ENCODE assay signal across 26 cellular contexts in genomic region chr17:65848751-65849150, GRCh38.
"Had no signal": no experiment of that assay in that cellular context is flagged by ENCODE, and none has a peak within 500 bp of the region (broad histone marks: within the 10 kb centered on the region; RNA-seq: fewer than 3 reads in every experiment).

No MANE protein-coding gene starts in this region.

- H3K4me3 Mint-ChIP-seq: activated CD4-positive, alpha-beta memory T cell treated with anti-CD3 and anti-CD28 coated beads, Interleukin-2, amount 10 ng/mL, durations not matched to agents 7 days and 5 days; activated naive CD4-positive, alpha-beta T cell treated with anti-CD3 and anti-CD28 coated beads, Interleukin-2, amount 10 ng/mL, durations not matched to agents 7 days and 5 days; activated naive CD8-positive, alpha-beta T cell treated with anti-CD3 and anti-CD28 coated beads for 36 hours; activated T-cell treated with anti-CD3 and anti-CD28 coated beads, Interleukin-2, amount 50 U/mL, for 72 hours had no signal

- H3K4me1 Mint-ChIP-seq: activated naive CD4-positive, alpha-beta T cell treated with anti-CD3 and anti-CD28 coated beads, Interleukin-2, amount 10 ng/mL, durations not matched to agents 7 days and 5 days; activated naive CD8-positive, alpha-beta T cell treated with anti-CD3 and anti-CD28 coated beads for 36 hours had no signal

- H3K9me3 Mint-ChIP-seq: activated CD4-positive, alpha-beta memory T cell treated with anti-CD3 and anti-CD28 coated beads, Interleukin-2, amount 10 ng/mL, durations not matched to agents 7 days and 5 days; activated naive CD4-positive, alpha-beta T cell treated with anti-CD3 and anti-CD28 coated beads, Interleukin-2, amount 10 ng/mL, durations not matched to agents 7 days and 5 days; activated naive CD8-positive, alpha-beta T cell treated with anti-CD3 and anti-CD28 coated beads for 36 hours; activated T-helper 2 cell treated with anti-CD3 and anti-CD28 coated beads, Interferon-gamma antibody, Interleukin-2, Interleukin-4, amounts not matched to agents 10 μg/mL and 5 μg/mL and 100 μg/mL, durations not matched to agents 14 hours and 24 hours and 36 hours had no signal

- H3K36me3 Mint-ChIP-seq: activated naive CD4-positive, alpha-beta T cell treated with anti-CD3 and anti-CD28 coated beads, Interleukin-2, amount 10 ng/mL, durations not matched to agents 7 days and 5 days; activated naive CD8-positive, alpha-beta T cell treated with anti-CD3 and anti-CD28 coated beads for 36 hours had no signal

- H3K9me3 ChIP-seq: breast epithelium had no signal

- H3K27me3 Mint-ChIP-seq: activated naive CD4-positive, alpha-beta T cell treated with anti-CD3 and anti-CD28 coated beads, Interleukin-2, amount 10 ng/mL, durations not matched to agents 7 days and 5 days; activated naive CD8-positive, alpha-beta T cell treated with anti-CD3 and anti-CD28 coated beads for 36 hours had no signal

- H3K27ac Mint-ChIP-seq: activated CD4-positive, alpha-beta memory T cell treated with anti-CD3 and anti-CD28 coated beads, Interleukin-2, amount 10 ng/mL, durations not matched to agents 7 days and 5 days; activated naive CD4-positive, alpha-beta T cell treated with anti-CD3 and anti-CD28 coated beads, Interleukin-2, amount 10 ng/mL, durations not matched to agents 7 days and 5 days; activated naive CD8-positive, alpha-beta T cell treated with anti-CD3 and anti-CD28 coated beads for 36 hours; activated T-cell treated with anti-CD3 and anti-CD28 coated beads, Interleukin-2, amount 50 U/mL, for 72 hours; activated T-helper 2 cell treated with anti-CD3 and anti-CD28 coated beads, Interferon-gamma antibody, Interleukin-2, Interleukin-4, amounts not matched to agents 10 μg/mL and 5 μg/mL and 100 μg/mL, durations not matched to agents 14 hours and 24 hours and 36 hours had no signal

- H3K4me3 ChIP-seq: breast epithelium, SK-N-MC had no signal

- H3K27ac ChIP-seq: breast epithelium, SK-N-MC, VCaP had no signal

- H3K36me3 ChIP-seq: breast epithelium had no signal

- ATAC-seq: activated T-cell treated with anti-CD3 and anti-CD28 coated beads, Interleukin-2, amount 50 U/mL, for 72 hours; Panc1; Right ventricle myocardium inferior had no signal

- H3K27me3 ChIP-seq: breast epithelium had no signal

- DNase-seq: activated CD4-positive, alpha-beta memory T cell treated with anti-CD3 and anti-CD28 coated beads, Interleukin-2, amount 10 ng/mL, durations not matched to agents 7 days and 5 days; activated CD4-positive, alpha-beta T cell treated with anti-CD3 and anti-CD28 coated beads, Interleukin-2, amount 50 U/mL, for 1 hour; activated CD4-positive, CD25-positive, alpha-beta regulatory T cell; activated CD8-positive, alpha-beta memory T cell treated with anti-CD3 and anti-CD28 coated beads, Interleukin-2, amount 50 U/mL, for 4 hours; activated gamma-delta T cell treated with Interleukin-2 at 50 U/mL for 16 hours; activated naive CD4-positive, alpha-beta T cell treated with anti-CD3 and anti-CD28 coated beads, Interleukin-2, amount 10 ng/mL, durations not matched to agents 7 days and 5 days; activated naive CD8-positive, alpha-beta T cell treated with anti-CD3 and anti-CD28 coated beads for 36 hours; activated T-cell treated with anti-CD3 and anti-CD28 coated beads, Interleukin-2, amount 50 U/mL, for 72 hours; caudate nucleus; MM.1S; NCI-H146; NCI-H1930; NCI-H2171; NCI-H2227 treated with DMSO at 0.1 percent for 48 hours; NCI-H446 treated with DMSO at 0.1 percent for 48 hours; NCI-H526 treated with DMSO at 0.1 percent for 48 hours; NCI-H82; OCI-M1; RPMI8226; T-helper 1 cell had no signal

- H3K4me1 ChIP-seq: breast epithelium had no signal
